In the genomic region with DNA sequence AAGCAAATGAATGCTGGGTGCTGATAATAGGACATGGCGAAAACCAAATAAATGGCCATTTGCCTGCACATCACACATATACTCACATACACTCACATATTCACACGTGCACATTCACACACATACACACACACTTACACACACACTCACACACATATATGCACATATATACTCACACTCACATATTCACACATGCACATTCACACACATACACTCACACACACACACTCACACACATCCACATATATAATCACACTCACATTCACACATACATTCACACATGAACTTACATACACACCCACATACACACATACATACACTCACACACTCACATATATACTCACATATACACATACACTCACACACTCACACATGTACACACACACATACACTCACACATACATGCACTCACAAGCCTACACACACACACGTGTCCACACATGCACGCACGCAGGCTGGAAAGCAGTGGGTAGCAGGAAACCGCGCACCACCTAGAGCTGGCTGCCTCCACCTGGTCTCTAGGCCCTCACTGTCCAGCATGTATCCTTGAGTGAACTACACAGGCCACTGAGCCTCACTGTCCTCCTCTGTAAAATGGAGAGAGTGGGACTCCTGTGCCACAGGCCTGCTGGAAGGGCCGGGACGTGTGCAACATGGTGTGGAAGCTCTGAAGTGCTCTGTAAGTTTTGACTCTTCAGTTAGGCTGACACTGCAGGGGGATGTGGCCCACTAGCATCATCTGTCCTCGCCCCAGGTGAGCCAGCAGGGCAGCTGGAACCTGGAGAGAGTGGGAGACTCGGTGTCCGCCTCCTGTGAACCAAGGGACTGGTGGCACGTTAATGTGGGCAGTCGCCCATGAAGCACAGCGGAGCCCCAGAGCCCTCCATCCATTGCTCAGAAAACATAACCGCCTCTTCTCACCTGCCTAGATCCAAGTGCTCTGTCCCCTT, we compare ENCODE assay signal across 22 cellular contexts. TPM values are rescaled to one million over a fixed set of nuclear protein-coding genes. Genes with fewer than 3 reads are reported as not detected.
DNase-seq lines count a peak whose midpoint lies in the region; ATAC-seq, FAIRE-seq and TF ChIP-seq lines count a peak whose summit lies in the region.
"Had no signal": no experiment of that assay in that cellular context is flagged by ENCODE, and none has a peak within 500 bp of the region (broad histone marks: within the 10 kb centered on the region; RNA-seq: fewer than 3 reads in every experiment).

No MANE protein-coding gene starts in this region.

- no peaks in the 10 kb centered on the region for H3K9me1 ChIP-seq in K562 (ENCODE audit: control insufficient read depth, insufficient read depth, low read length)

- FAIRE-seq in K562 (lab: Jason Lieb, UNC) (peak; percentile 78), HepG2 (lab: Jason Lieb, UNC) (no peak), urothelium cell line (lab: Jason Lieb, UNC) (peak; percentile 98)

- H3K4me2 ChIP-seq in K562 (ENCODE audit: insufficient read depth, low read length) (no peak overlapping the region), HepG2 (ENCODE audit: low read depth, low read length) (no peak overlapping the region)

- no peak for TF ChIP-seq POLR2A in K562 (conservative IDR thresholded peaks at IDR 0.05)
- TF ChIP-seq POLR2A in HepG2 (IDR thresholded peaks at IDR 0.05; ENCODE audit: insufficient read depth in 1 of 2, low read depth in 2 of 2, low read length in 2 of 2): no peak

- CTCF ChIA-PET in K562 (lab: Yijun Ruan, JAX; ENCODE audit: low intra/inter-chr PET ratio): interaction anchor here (1.1 kb wide), 1 partner anchor 63 kb away, joined by 3 read pairs; no protein-coding TSS in a partner anchor
- CTCF ChIA-PET in HepG2 (lab: Yijun Ruan, JAX; ENCODE audit: low intra/inter-chr PET ratio, low total read pairs): interaction anchor here (1.3 to 1.7 kb wide), 2 partner anchors 61 to 1255 kb away, joined by 3 to 4 read pairs; no protein-coding TSS in a partner anchor

- intact Hi-C loops in K562 (cut with micrococcal nuclease) (loop anchor here (2.0 kb wide), 1 partner anchor 47 kb away; no protein-coding TSS in a partner anchor), HepG2 (cut with micrococcal nuclease; ENCODE audit: unreplicated experiment) (loop anchor here (2.0 kb wide), 1 partner anchor 61 kb away; no protein-coding TSS in a partner anchor)

- peak; percentile 26 for DNase-seq in activated CD8-positive, alpha-beta memory T cell treated with anti-CD3 and anti-CD28 coated beads for 24 hours
- DNase-seq in activated CD8-positive, alpha-beta memory T cell treated with anti-CD3 and anti-CD28 coated beads, Interleukin-2, amount 50 U/mL, for 4 hours: no peak
- DNase-seq in K562 (ENCODE audit: extremely low read depth in 1 of 4, low spot score in 3 of 4): no peak
- DNase-seq in HepG2 (ENCODE audit: low spot score): no peak
- DNase-seq in urothelium cell line (ENCODE audit: low spot score): no peak
- no peak for DNase-seq in GM03348 (ENCODE audit: low spot score)
- no peak for DNase-seq in NCI-H1092 treated with DMSO at 0.1 percent for 48 hours (lab: John Stamatoyannopoulos, UW)
- DNase-seq: C1 segment of cervical spinal cord, GM23248, NCI-H446 treated with DMSO at 0.1 percent for 48 hours, SHP77 treated with DMSO at 0.1 percent for 48 hours, SW 1271, T-helper 17 cell had no signal

- H3K36me3 ChIP-seq in K562 (ENCODE audit: control insufficient read depth, insufficient read depth, low read length): no peaks in the 10 kb centered on the region
- H3K36me3 ChIP-seq in HepG2 (replicated peaks in 1 of 2; ENCODE audit: control insufficient read depth in 1 of 2, insufficient read depth in 2 of 2, low read length in 2 of 2): no peaks in the 10 kb centered on the region

- TF ChIP-seq RAD21 in K562 (CRISPR knock-in tag; conservative IDR thresholded peaks at IDR 0.05 in 1 of 2, IDR thresholded peaks at IDR 0.05 in 1 of 2) (no peak), HepG2 (CRISPR knock-in tag; IDR thresholded peaks at IDR 0.05) (no peak)

- H3K4me3 ChIP-seq in K562 (no peak overlapping the region), HepG2 (replicated peaks in 1 of 3; ENCODE audit: insufficient read depth in 1 of 3, low read depth in 2 of 3, low read length in 3 of 3) (no peak overlapping the region)
- H3K4me3 ChIP-seq: GM23248, SK-N-MC had no signal

- no peaks in the 10 kb centered on the region for H3K79me2 ChIP-seq in K562 (ENCODE audit: control insufficient read depth, insufficient read depth, low read length)
- H3K79me2 ChIP-seq in HepG2 (ENCODE audit: insufficient read depth, low read length): no peaks in the 10 kb centered on the region

- H2AFZ ChIP-seq in K562 (ENCODE audit: low read depth, low read length) (no peak overlapping the region), HepG2 (ENCODE audit: low read length) (no peak overlapping the region)
- H2AFZ ChIP-seq: GM23248 had no signal

- H3K4me1 ChIP-seq in K562 (replicated peaks in 1 of 2; ENCODE audit: control insufficient read depth in 2 of 2, insufficient read depth in 2 of 2, low read length in 2 of 2): peaks cover 0 to 5% of the 10 kb centered on the region in 2 experiments; a peak in 1 of 5 replicates
- peaks cover 39% of the 10 kb centered on the region for H3K4me1 ChIP-seq in HepG2 (ENCODE audit: insufficient read depth, low read length)

- TF ChIP-seq EP300 in K562 (IDR thresholded peaks at IDR 0.05; ENCODE audit: low read length) (no peak), HepG2 (IDR thresholded peaks at IDR 0.05; ENCODE audit: low read depth in 2 of 2, low read length in 2 of 2) (no peak), HepG2 (CRISPR knock-in tag; IDR thresholded peaks at IDR 0.05; ENCODE audit: borderline replicate concordance) (no peak)

- H3K27ac ChIP-seq in K562 (ENCODE audit: extremely low read depth, low read depth, low read length) (no peak overlapping the region), HepG2 (ENCODE audit: extremely low read length, insufficient read depth, low read length) (no peak overlapping the region)
- H3K27ac ChIP-seq: 22Rv1, GM23248, SK-N-MC had no signal

- ATAC-seq in K562 (no peak), HepG2 (no peak), HG03457 (IDR thresholded peaks at IDR 0.05; ENCODE audit: unreplicated experiment) (no peak)
- ATAC-seq: CD8-positive, alpha-beta T cell; PC-3; T-helper 17 cell had no signal

- in situ Hi-C loops in K562 (cut with MboI): no loop called here
- in situ Hi-C loops in HepG2 (cut with HindIII; ENCODE audit: extremely low pct_ligation_motif_present, low pct_unique_long_range_greater_than_20kb): no loop called here

- H3K9ac ChIP-seq in K562 (ENCODE audit: insufficient read depth in 1 of 2, low read depth in 2 of 2, low read length in 2 of 2) (no peak overlapping the region), HepG2 (ENCODE audit: insufficient read depth, low read depth, low read length) (no peak overlapping the region)
- H3K9ac ChIP-seq: GM23248 had no signal

- H4K20me1 ChIP-seq in K562 (replicated peaks; ENCODE audit: control insufficient read depth, insufficient read depth, low read length): no peaks in the 10 kb centered on the region
- H4K20me1 ChIP-seq in HepG2 (ENCODE audit: insufficient read depth, low read length): no peaks in the 10 kb centered on the region

- POLR2A ChIA-PET in K562 (lab: Yijun Ruan, JAX): no interaction called here
- POLR2A ChIA-PET in HepG2 (lab: Yijun Ruan, JAX): interaction anchor here (1.8 kb wide), 1 partner anchor 53 kb away, joined by 6 read pairs; a partner anchor contains a TSS

- 29% methylated on average over 16 of the region's 16 CpGs for WGBS in K562 (ENCODE audit: insufficient coverage, low coverage, missing lambda C conversion rate)
- WGBS in HepG2 (ENCODE audit: low lambda C conversion rate): 81% methylated on average over 15 of the region's 16 CpGs

- H3K9me3 ChIP-seq in K562 (replicated peaks; ENCODE audit: control insufficient read depth, insufficient read depth, low read depth, low read length) (no peaks in the 10 kb centered on the region), HepG2 (ENCODE audit: low read length) (no peaks in the 10 kb centered on the region)

- TF ChIP-seq CTCF in K562 (IDR thresholded peaks at IDR 0.05 in 2 of 3, conservative IDR thresholded peaks at IDR 0.05 in 1 of 3; ENCODE audit: insufficient read depth in 2 of 3, low read depth in 1 of 3, low read length in 3 of 3) (no peak), HepG2 (CRISPR knock-in tag; IDR thresholded peaks at IDR 0.05) (no peak)

- H3K27me3 ChIP-seq in K562 (ENCODE audit: control insufficient read depth in 2 of 2, insufficient read depth in 2 of 2, low read length in 2 of 2): peaks cover 0 to 47% of the 10 kb centered on the region in 2 experiments; a peak in 3 of 5 replicates
- peaks cover 3 to 5% of the 10 kb centered on the region in 2 experiments; a peak in 1 of 5 replicates for H3K27me3 ChIP-seq in HepG2 (ENCODE audit: control insufficient read depth in 1 of 2, insufficient read depth in 2 of 2, low read length in 2 of 2)

- no TSS peak for BruUV-seq in K562 (replicated peaks; lab: Mats Ljungman, UMichigan)
- BruUV-seq in HepG2 (replicated peaks; lab: Mats Ljungman, UMichigan): no TSS peak

RNA-seq across cellular contexts. Expression of a gene that starts 14.9 kb away (rescaled TPM):
- not detected in 2 replicates for total RNA-seq in K562 (2011; cell fraction: chromatin; rRNA removed; ENCODE audit: low replicate concordance)
- not detected in 2 replicates for total RNA-seq in K562 (2011; cell fraction: nucleolus; rRNA removed)
- not detected in 2 replicates for total RNA-seq in K562 (2011; cell fraction: nucleoplasm; rRNA removed)
- total RNA-seq in K562 (2014; rRNA removed): not detected in 2 replicates
- total RNA-seq in K562 (2014; rRNA removed; fragmentation: Illumina TruSeq; extraction: Trizol): not detected in 2 replicates
- not detected in 2 replicates for total RNA-seq in K562 (2015; rRNA removed; fragmentation: Illumina TruSeq; extraction: Trizol)
- total RNA-seq in K562 (2021): not detected in 2 replicates
- not detected in 2 replicates for polyA plus RNA-seq in K562 (2011; rRNA removed)
- polyA plus RNA-seq in K562 (2011; cell fraction: cytosol; rRNA removed): not detected in 2 replicates
- not detected in 2 replicates for polyA plus RNA-seq in K562 (2011; cell fraction: nucleus; rRNA removed)
- not detected in 2 replicates for polyA plus RNA-seq in K562 (2012)
- not detected in 2 replicates for polyA plus RNA-seq in K562 (2014; fragmentation: Illumina TruSeq; extraction: Trizol)
- polyA plus RNA-seq in K562 (2014; fragmentation: Nextera tagmentation; extraction: Ambion mirVana): not detected
- polyA plus RNA-seq in K562 (2014; rRNA removed): not detected in 2 replicates
- not detected in 2 replicates for polyA minus RNA-seq in K562 (2011; rRNA and poly(A)+ RNA removed)
- polyA minus RNA-seq in K562 (2011; cell fraction: cytosol; rRNA and poly(A)+ RNA removed): not detected in 2 replicates
- polyA minus RNA-seq in K562 (2011; cell fraction: nucleus; rRNA and poly(A)+ RNA removed): not detected in 2 replicates
- total RNA-seq in HepG2 (2016; rRNA removed; fragmentation: Illumina TruSeq; extraction: Trizol): 0.04 TPM in 1 of 2 replicates, not detected in the other
- total RNA-seq in HepG2 (2016; cell fraction: cytosol; rRNA removed; fragmentation: Illumina TruSeq; extraction: Trizol; ENCODE audit: low read depth): 0.09 TPM in 1 of 2 replicates, not detected in the other
- 0.04 TPM in 1 of 2 replicates, not detected in the other for total RNA-seq in HepG2 (2016; cell fraction: insoluble cytoplasmic fraction; rRNA removed; fragmentation: Illumina TruSeq; extraction: Trizol)
- 0.12 TPM in 1 of 2 replicates, not detected in the other for total RNA-seq in HepG2 (2016; cell fraction: membrane; rRNA removed; fragmentation: Illumina TruSeq; extraction: Trizol)
- 0.16 and 0.19 TPM in 2 replicates for total RNA-seq in HepG2 (2016; cell fraction: nucleus; rRNA removed; fragmentation: Illumina TruSeq; extraction: Trizol)
- polyA plus RNA-seq in HepG2 (2011; rRNA removed): not detected in 2 replicates
- not detected in 2 replicates for polyA plus RNA-seq in HepG2 (2011; cell fraction: cytosol; rRNA removed)
- not detected in 2 replicates for polyA plus RNA-seq in HepG2 (2011; cell fraction: nucleus; rRNA removed)
- not detected in 2 replicates for polyA plus RNA-seq in HepG2 (2012)
- polyA plus RNA-seq in HepG2 (2016; cell fraction: cytosol; fragmentation: Illumina TruSeq; extraction: Trizol; ENCODE audit: low read depth): not detected in 2 replicates
- not detected in 2 replicates for polyA plus RNA-seq in HepG2 (2016; cell fraction: insoluble cytoplasmic fraction; fragmentation: Illumina TruSeq; extraction: Trizol; ENCODE audit: low read depth)
- not detected in 2 replicates for polyA plus RNA-seq in HepG2 (2016; cell fraction: membrane; fragmentation: Illumina TruSeq; extraction: Trizol; ENCODE audit: low read depth)
- not detected in 2 replicates for polyA plus RNA-seq in HepG2 (2016; cell fraction: nucleus; fragmentation: Illumina TruSeq; extraction: Trizol; ENCODE audit: insufficient read depth, low read depth)
- not detected in 2 replicates for polyA minus RNA-seq in HepG2 (2011; rRNA and poly(A)+ RNA removed; ENCODE audit: low replicate concordance)
- polyA minus RNA-seq in HepG2 (2011; cell fraction: cytosol; rRNA and poly(A)+ RNA removed): not detected in 2 replicates
- polyA minus RNA-seq in HepG2 (2011; cell fraction: nucleus; rRNA and poly(A)+ RNA removed): 0.13 and 0.25 TPM in 2 replicates
- total RNA-seq: CD8-positive, alpha-beta T cell; G401; GM23248; HT-29; M059J; PC-3; RPMI7951; T-helper 17 cell had no signal
- polyA plus RNA-seq: GM23248 had no signal

RNA-seq across cellular contexts. Expression of a gene that starts 33.5 kb away (rescaled TPM):
- total RNA-seq in K562 (2011; cell fraction: chromatin; rRNA removed; ENCODE audit: low replicate concordance): 0.21 and 0.58 TPM in 2 replicates
- 0.17 and 0.66 TPM in 2 replicates for total RNA-seq in K562 (2011; cell fraction: nucleolus; rRNA removed)
- total RNA-seq in K562 (2011; cell fraction: nucleoplasm; rRNA removed): 0.15 and 0.29 TPM in 2 replicates
- total RNA-seq in K562 (2014; rRNA removed) (0.04 and 0.09 TPM in 2 replicates), K562 (2014; rRNA removed; fragmentation: Illumina TruSeq; extraction: Trizol) (not detected in 2 replicates), K562 (2015; rRNA removed; fragmentation: Illumina TruSeq; extraction: Trizol) (not detected in 2 replicates), K562 (2021) (0.18 and 0.62 TPM in 2 replicates), HepG2 (2016; rRNA removed; fragmentation: Illumina TruSeq; extraction: Trizol) (49.9 and 51.7 TPM in 2 replicates)
- polyA plus RNA-seq in K562 (2011; rRNA removed) (0.05 and 0.13 TPM in 2 replicates), K562 (2014; fragmentation: Illumina TruSeq; extraction: Trizol) (0.10 TPM in 1 of 2 replicates, not detected in the other), K562 (2014; fragmentation: Nextera tagmentation; extraction: Ambion mirVana) (under 1 TPM in 1 of 2 experiments, not detected in 1; 0.01 TPM), K562 (2014; rRNA removed) (0.13 TPM in 1 of 2 replicates, not detected in the other), HepG2 (2011; rRNA removed) (34.0 and 39.7 TPM in 2 replicates)
- 0.04 and 0.30 TPM in 2 replicates for polyA plus RNA-seq in K562 (2011; cell fraction: cytosol; rRNA removed)
- polyA plus RNA-seq in K562 (2011; cell fraction: nucleus; rRNA removed): 0.25 and 0.30 TPM in 2 replicates
- polyA plus RNA-seq in K562 (2012): 0.20 and 0.68 TPM in 2 replicates
- polyA minus RNA-seq in K562 (2011; rRNA and poly(A)+ RNA removed): not detected in 2 replicates
- not detected in 2 replicates for polyA minus RNA-seq in K562 (2011; cell fraction: cytosol; rRNA and poly(A)+ RNA removed)
- polyA minus RNA-seq in K562 (2011; cell fraction: nucleus; rRNA and poly(A)+ RNA removed): not detected in 2 replicates
- 22.4 and 22.8 TPM in 2 replicates for total RNA-seq in HepG2 (2016; cell fraction: cytosol; rRNA removed; fragmentation: Illumina TruSeq; extraction: Trizol; ENCODE audit: low read depth)
- 49.9 and 50.1 TPM in 2 replicates for total RNA-seq in HepG2 (2016; cell fraction: insoluble cytoplasmic fraction; rRNA removed; fragmentation: Illumina TruSeq; extraction: Trizol)
- total RNA-seq in HepG2 (2016; cell fraction: membrane; rRNA removed; fragmentation: Illumina TruSeq; extraction: Trizol): 39.2 and 45.6 TPM in 2 replicates
- total RNA-seq in HepG2 (2016; cell fraction: nucleus; rRNA removed; fragmentation: Illumina TruSeq; extraction: Trizol): 52.1 and 54.6 TPM in 2 replicates
- polyA plus RNA-seq in HepG2 (2011; cell fraction: cytosol; rRNA removed): 20.4 and 25.8 TPM in 2 replicates
- polyA plus RNA-seq in HepG2 (2011; cell fraction: nucleus; rRNA removed): 140 TPM in 2 replicates
- 25.0 and 26.7 TPM in 2 replicates for polyA plus RNA-seq in HepG2 (2012)
- 18.5 and 22.5 TPM in 2 replicates for polyA plus RNA-seq in HepG2 (2016; cell fraction: cytosol; fragmentation: Illumina TruSeq; extraction: Trizol; ENCODE audit: low read depth)
- 53.5 and 57.9 TPM in 2 replicates for polyA plus RNA-seq in HepG2 (2016; cell fraction: insoluble cytoplasmic fraction; fragmentation: Illumina TruSeq; extraction: Trizol; ENCODE audit: low read depth)
- polyA plus RNA-seq in HepG2 (2016; cell fraction: membrane; fragmentation: Illumina TruSeq; extraction: Trizol; ENCODE audit: low read depth): 31.2 and 31.3 TPM in 2 replicates
- polyA plus RNA-seq in HepG2 (2016; cell fraction: nucleus; fragmentation: Illumina TruSeq; extraction: Trizol; ENCODE audit: insufficient read depth, low read depth): 84.5 and 98.6 TPM in 2 replicates
- 0.12 and 67.0 TPM in 2 replicates for polyA minus RNA-seq in HepG2 (2011; rRNA and poly(A)+ RNA removed; ENCODE audit: low replicate concordance)
- polyA minus RNA-seq in HepG2 (2011; cell fraction: cytosol; rRNA and poly(A)+ RNA removed): 13.4 and 16.0 TPM in 2 replicates
- 74.3 and 88.9 TPM in 2 replicates for polyA minus RNA-seq in HepG2 (2011; cell fraction: nucleus; rRNA and poly(A)+ RNA removed)

RNA-seq across cellular contexts. Expression of a gene that starts 52.5 kb away (rescaled TPM):
- 0.32 and 3.0 TPM in 2 replicates for total RNA-seq in K562 (2011; cell fraction: chromatin; rRNA removed; ENCODE audit: low replicate concordance)
- 2.4 and 4.7 TPM in 2 replicates for total RNA-seq in K562 (2011; cell fraction: nucleolus; rRNA removed)
- total RNA-seq in K562 (2011; cell fraction: nucleoplasm; rRNA removed): 1.5 and 2.3 TPM in 2 replicates
- 0.33 and 0.54 TPM in 2 replicates for total RNA-seq in K562 (2014; rRNA removed)
- total RNA-seq in K562 (2014; rRNA removed; fragmentation: Illumina TruSeq; extraction: Trizol): 0.06 and 0.07 TPM in 2 replicates
- total RNA-seq in K562 (2015; rRNA removed; fragmentation: Illumina TruSeq; extraction: Trizol): 0.11 and 0.18 TPM in 2 replicates
- total RNA-seq in K562 (2021): 0.34 and 0.40 TPM in 2 replicates
- polyA plus RNA-seq in K562 (2011; rRNA removed): 0.42 and 1.1 TPM in 2 replicates
- polyA plus RNA-seq in K562 (2011; cell fraction: cytosol; rRNA removed): 1.3 and 1.5 TPM in 2 replicates
- polyA plus RNA-seq in K562 (2011; cell fraction: nucleus; rRNA removed): 0.47 and 1.1 TPM in 2 replicates
- 0.46 and 1.3 TPM in 2 replicates for polyA plus RNA-seq in K562 (2012)
- polyA plus RNA-seq in K562 (2014; fragmentation: Illumina TruSeq; extraction: Trizol): 0.19 TPM in 2 replicates
- polyA plus RNA-seq in K562 (2014; fragmentation: Nextera tagmentation; extraction: Ambion mirVana): under 1 TPM in 1 of 2 experiments, not detected in 1; 0.04 TPM
- polyA plus RNA-seq in K562 (2014; rRNA removed): 0.21 and 0.26 TPM in 2 replicates
- 0.77 and 1.1 TPM in 2 replicates for polyA minus RNA-seq in K562 (2011; rRNA and poly(A)+ RNA removed)
- polyA minus RNA-seq in K562 (2011; cell fraction: cytosol; rRNA and poly(A)+ RNA removed): 0.76 and 1.8 TPM in 2 replicates
- 1.9 and 3.2 TPM in 2 replicates for polyA minus RNA-seq in K562 (2011; cell fraction: nucleus; rRNA and poly(A)+ RNA removed)
- 11.2 and 14.8 TPM in 2 replicates for total RNA-seq in HepG2 (2016; rRNA removed; fragmentation: Illumina TruSeq; extraction: Trizol)
- total RNA-seq in HepG2 (2016; cell fraction: cytosol; rRNA removed; fragmentation: Illumina TruSeq; extraction: Trizol; ENCODE audit: low read depth): 3.0 and 5.0 TPM in 2 replicates
- 9.0 and 15.3 TPM in 2 replicates for total RNA-seq in HepG2 (2016; cell fraction: insoluble cytoplasmic fraction; rRNA removed; fragmentation: Illumina TruSeq; extraction: Trizol)
- 9.0 and 9.3 TPM in 2 replicates for total RNA-seq in HepG2 (2016; cell fraction: membrane; rRNA removed; fragmentation: Illumina TruSeq; extraction: Trizol)
- 15.1 and 16.0 TPM in 2 replicates for total RNA-seq in HepG2 (2016; cell fraction: nucleus; rRNA removed; fragmentation: Illumina TruSeq; extraction: Trizol)
- polyA plus RNA-seq in HepG2 (2011; rRNA removed): 270 and 338 TPM in 2 replicates
- polyA plus RNA-seq in HepG2 (2011; cell fraction: cytosol; rRNA removed): 261 and 317 TPM in 2 replicates
- 103 and 135 TPM in 2 replicates for polyA plus RNA-seq in HepG2 (2011; cell fraction: nucleus; rRNA removed)
- polyA plus RNA-seq in HepG2 (2012): 132 and 232 TPM in 2 replicates
- 2.0 and 2.5 TPM in 2 replicates for polyA plus RNA-seq in HepG2 (2016; cell fraction: cytosol; fragmentation: Illumina TruSeq; extraction: Trizol; ENCODE audit: low read depth)
- polyA plus RNA-seq in HepG2 (2016; cell fraction: insoluble cytoplasmic fraction; fragmentation: Illumina TruSeq; extraction: Trizol; ENCODE audit: low read depth): 9.3 and 11.2 TPM in 2 replicates
- polyA plus RNA-seq in HepG2 (2016; cell fraction: membrane; fragmentation: Illumina TruSeq; extraction: Trizol; ENCODE audit: low read depth): 3.6 and 5.2 TPM in 2 replicates
- polyA plus RNA-seq in HepG2 (2016; cell fraction: nucleus; fragmentation: Illumina TruSeq; extraction: Trizol; ENCODE audit: insufficient read depth, low read depth): 13.4 and 15.5 TPM in 2 replicates
- polyA minus RNA-seq in HepG2 (2011; rRNA and poly(A)+ RNA removed; ENCODE audit: low replicate concordance): 1.8 and 739 TPM in 2 replicates
- polyA minus RNA-seq in HepG2 (2011; cell fraction: cytosol; rRNA and poly(A)+ RNA removed): 249 and 254 TPM in 2 replicates
- polyA minus RNA-seq in HepG2 (2011; cell fraction: nucleus; rRNA and poly(A)+ RNA removed): 107 and 142 TPM in 2 replicates
- total RNA-seq: CD8-positive, alpha-beta T cell had no signal

Comparison
In these comparisons a context has a peak if more than half of its experiments do, and no peak if none do; other contexts are left out.
1. RNA of a gene that starts 33.5 kb away (total RNA-seq): 22.4 to 54.6 TPM in HepG2; 0.04 to 0.66 TPM in K562; every median in the first group is over 10 times any median in the second.